ENCODE assay signal across 2 cellular contexts in genomic region chr17:60506312-60506711, GRCh38.
TF ChIP-seq lines count a peak whose summit lies in the region.

No MANE protein-coding gene starts in this region.

TF ChIP-seq in GM12878, 131 proteins besides CTCF, POLR2A, EP300 and RAD21:
- TF ChIP-seq ETV6 (conservative IDR thresholded peaks at IDR 0.05 in 1 of 2, IDR thresholded peaks at IDR 0.05 in 1 of 2; ENCODE audit: borderline replicate concordance in 1 of 2, low read depth in 1 of 2) (peak in 1 of 2 experiments; percentile 37; a peak in 1 of 4 replicates), NFXL1 (IDR thresholded peaks at IDR 0.05; ENCODE audit: borderline replicate concordance) (0 out of 2 replicates have a peak, but pooled peaks have one; percentile 15), ZZZ3 (IDR thresholded peaks at IDR 0.05; ENCODE audit: control insufficient read depth, insufficient read length, low read depth) (no peak), NR2F1 (conservative IDR thresholded peaks at IDR 0.05) (no peak)

TF ChIP-seq in HepG2, 621 proteins besides CTCF, POLR2A, EP300 and RAD21:
- no peak for TF ChIP-seq ZNF639 (CRISPR knock-in tag; conservative IDR thresholded peaks at IDR 0.05)
- no peak for TF ChIP-seq AKAP8 (CRISPR knock-in tag; IDR thresholded peaks at IDR 0.05)
- TF ChIP-seq MAFK (conservative IDR thresholded peaks at IDR 0.05 in 1 of 2, IDR thresholded peaks at IDR 0.05 in 1 of 2; ENCODE audit: low read length in 2 of 2), result peak; percentile 80 to 85; a peak in 3 of 4 replicates
- TF ChIP-seq ZNF205 (CRISPR knock-in tag; IDR thresholded peaks at IDR 0.05), result no peak
- TF ChIP-seq CREB1 (IDR thresholded peaks at IDR 0.05), result peak; percentile 10; the same call in 1 of the 2 replicates
- TF ChIP-seq CREB1 (CRISPR knock-in tag; IDR thresholded peaks at IDR 0.05), result no peak
- TF ChIP-seq MED13 (CRISPR knock-in tag; IDR thresholded peaks at IDR 0.05), result no peak
- no peak for TF ChIP-seq TEAD2 (CRISPR knock-in tag; IDR thresholded peaks at IDR 0.05)
- no peak for TF ChIP-seq ZNF441 (CRISPR knock-in tag; IDR thresholded peaks at IDR 0.05; ENCODE audit: borderline replicate concordance)
- TF ChIP-seq ZNF761 (CRISPR knock-in tag; conservative IDR thresholded peaks at IDR 0.05), result no peak
- TF ChIP-seq FLYWCH1 (CRISPR knock-in tag; IDR thresholded peaks at IDR 0.05), result no peak
- TF ChIP-seq CERS6 (CRISPR knock-in tag; IDR thresholded peaks at IDR 0.05), result no peak
- no peak for TF ChIP-seq MXD3 (CRISPR knock-in tag; IDR thresholded peaks at IDR 0.05)
- no peak for TF ChIP-seq SP1 (IDR thresholded peaks at IDR 0.05)
- no peak for TF ChIP-seq SP1 (CRISPR knock-in tag; IDR thresholded peaks at IDR 0.05)
- no peak for TF ChIP-seq ZNF660 (CRISPR knock-in tag; IDR thresholded peaks at IDR 0.05; ENCODE audit: borderline replicate concordance, low read depth)
- no peak for TF ChIP-seq ZNF614 (CRISPR knock-in tag; IDR thresholded peaks at IDR 0.05; ENCODE audit: borderline replicate concordance)
- TF ChIP-seq GMEB2 (CRISPR knock-in tag; IDR thresholded peaks at IDR 0.05; ENCODE audit: low read depth), result no peak
- TF ChIP-seq ZNF430 (CRISPR knock-in tag; IDR thresholded peaks at IDR 0.05), result no peak
- peak; percentile 82 for TF ChIP-seq MAFF (IDR thresholded peaks at IDR 0.05; ENCODE audit: low read depth, low read length)
- TF ChIP-seq ZNF496 (CRISPR knock-in tag; IDR thresholded peaks at IDR 0.05; ENCODE audit: insufficient replicate concordance), result no peak
- TF ChIP-seq TFDP1 (CRISPR knock-in tag; IDR thresholded peaks at IDR 0.05; ENCODE audit: borderline replicate concordance), result no peak
- no peak for TF ChIP-seq ELK4 (CRISPR knock-in tag; IDR thresholded peaks at IDR 0.05; ENCODE audit: borderline replicate concordance)
- no peak for TF ChIP-seq SCMH1 (CRISPR knock-in tag; IDR thresholded peaks at IDR 0.05; ENCODE audit: borderline replicate concordance)
- no peak for TF ChIP-seq ZFP82 (CRISPR knock-in tag; IDR thresholded peaks at IDR 0.05; ENCODE audit: borderline replicate concordance)
